8 cellular contexts compared by ENCODE assay signal in the genomic region with DNA sequence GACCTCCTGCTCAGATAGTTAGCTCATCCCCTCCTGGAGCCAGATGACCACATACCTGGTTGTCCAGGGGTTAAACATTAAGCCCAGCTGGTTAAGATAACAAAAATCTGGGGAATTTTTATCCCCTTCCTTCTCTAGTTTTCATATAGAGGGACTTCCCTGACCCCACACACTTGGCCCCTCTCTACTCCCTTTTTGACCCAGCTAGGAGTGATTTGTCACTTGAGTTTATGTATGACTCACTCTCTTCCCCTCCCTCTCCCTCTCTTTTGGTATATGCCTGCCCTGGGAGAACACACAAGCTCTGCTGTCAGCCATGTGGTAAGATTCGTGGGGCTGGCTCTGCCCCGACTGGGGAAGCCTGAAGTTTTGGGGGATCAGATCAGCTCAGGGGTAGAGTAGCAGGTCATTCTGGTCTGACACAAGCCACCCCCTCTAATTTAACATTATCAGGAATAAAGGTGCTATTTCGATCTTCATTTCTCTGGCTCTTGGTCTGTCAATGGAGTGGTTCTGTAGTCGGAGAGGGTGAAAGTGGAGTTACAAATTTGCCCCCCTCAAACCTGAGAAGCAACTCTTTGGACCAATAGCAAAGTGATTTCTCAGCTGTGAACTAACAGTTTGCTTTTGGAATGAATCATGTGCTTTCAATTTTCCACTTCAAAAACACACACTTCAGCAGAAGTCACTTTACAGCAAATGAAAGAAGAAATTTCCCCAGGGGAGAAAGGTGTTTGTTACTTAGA.
DNase-seq lines count a peak whose midpoint lies in the region; ATAC-seq lines count a peak whose summit lies in the region.

No MANE protein-coding gene starts in this region.

- no peaks in the 10 kb centered on the region for H3K36me3 Mint-ChIP-seq in activated CD8-positive, alpha-beta memory T cell treated with anti-CD3 and anti-CD28 coated beads, Interleukin-2, amount 10 ng/mL, durations not matched to agents 7 days and 5 days

- H3K9me3 Mint-ChIP-seq in activated CD8-positive, alpha-beta memory T cell treated with anti-CD3 and anti-CD28 coated beads, Interleukin-2, amount 10 ng/mL, durations not matched to agents 7 days and 5 days (ENCODE audit: low read depth), result no peaks in the 10 kb centered on the region

- peak; percentile 39 for ATAC-seq in activated CD8-positive, alpha-beta memory T cell treated with anti-CD3 and anti-CD28 coated beads, Interleukin-2, amount 10 ng/mL, durations not matched to agents 7 days and 5 days
- peak; percentile 68 for ATAC-seq in HG02870 (IDR thresholded peaks at IDR 0.05; ENCODE audit: unreplicated experiment)

- CTCF ChIA-PET in activated CD8-positive, alpha-beta memory T cell treated with anti-CD3 and anti-CD28 coated beads, Interleukin-2, amount 10 ng/mL, durations not matched to agents 7 days and 5 days (lab: Charles Lee), result no interaction called here

- H3K27ac Mint-ChIP-seq in activated CD8-positive, alpha-beta memory T cell treated with anti-CD3 and anti-CD28 coated beads, Interleukin-2, amount 10 ng/mL, durations not matched to agents 7 days and 5 days, result no peak overlapping the region

- no peaks in the 10 kb centered on the region for H3K27me3 Mint-ChIP-seq in activated CD8-positive, alpha-beta memory T cell treated with anti-CD3 and anti-CD28 coated beads, Interleukin-2, amount 10 ng/mL, durations not matched to agents 7 days and 5 days

- no peak overlapping the region for H3K4me3 Mint-ChIP-seq in activated CD8-positive, alpha-beta memory T cell treated with anti-CD3 and anti-CD28 coated beads, Interleukin-2, amount 10 ng/mL, durations not matched to agents 7 days and 5 days

- no peak for DNase-seq in activated CD8-positive, alpha-beta memory T cell treated with anti-CD3 and anti-CD28 coated beads, Interleukin-2, amount 10 ng/mL, durations not matched to agents 7 days and 5 days
- DNase-seq in activated CD8-positive, alpha-beta memory T cell treated with anti-CD3 and anti-CD28 coated beads, Interleukin-2, amount 50 U/mL, for 4 hours, result no peak
- peak; percentile 14 for DNase-seq in RPMI8226
- peak; percentile 39 for DNase-seq in stimulated activated CD8-positive, alpha-beta memory T cell treated with anti-CD3 and anti-CD28 coated beads, Interleukin-4, amount 100 ng/mL, for 48 hours
- no peak for DNase-seq in hippocampal formation (lab: John Stamatoyannopoulos, UW)
- DNase-seq in NCI-H2227 treated with DMSO at 0.1 percent for 48 hours (lab: John Stamatoyannopoulos, UW), result no peak
- DNase-seq in DMS153 treated with DMSO at 0.1 percent for 48 hours (lab: John Stamatoyannopoulos, UW; ENCODE audit: unreplicated experiment), result no peak

- peaks cover 6% of the 10 kb centered on the region for H3K4me1 Mint-ChIP-seq in activated CD8-positive, alpha-beta memory T cell treated with anti-CD3 and anti-CD28 coated beads, Interleukin-2, amount 10 ng/mL, durations not matched to agents 7 days and 5 days

Comparison
In these comparisons a context has a peak if more than half of its experiments do, and no peak if none do; other contexts are left out.
1. DNase-seq: peak in RPMI8226 (single experiment) and stimulated activated CD8-positive, alpha-beta memory T cell treated with anti-CD3 and anti-CD28 coated beads, Interleukin-4, amount 100 ng/mL, for 48 hours (single experiment); none in activated CD8-positive, alpha-beta memory T cell treated with anti-CD3 and anti-CD28 coated beads, Interleukin-2, amount 10 ng/mL, durations not matched to agents 7 days and 5 days (single experiment), activated CD8-positive, alpha-beta memory T cell treated with anti-CD3 and anti-CD28 coated beads, Interleukin-2, amount 50 U/mL, for 4 hours (single experiment), hippocampal formation (0 of 2), NCI-H2227 treated with DMSO at 0.1 percent for 48 hours (single experiment) and DMS153 treated with DMSO at 0.1 percent for 48 hours (single experiment).